In the genomic region with DNA sequence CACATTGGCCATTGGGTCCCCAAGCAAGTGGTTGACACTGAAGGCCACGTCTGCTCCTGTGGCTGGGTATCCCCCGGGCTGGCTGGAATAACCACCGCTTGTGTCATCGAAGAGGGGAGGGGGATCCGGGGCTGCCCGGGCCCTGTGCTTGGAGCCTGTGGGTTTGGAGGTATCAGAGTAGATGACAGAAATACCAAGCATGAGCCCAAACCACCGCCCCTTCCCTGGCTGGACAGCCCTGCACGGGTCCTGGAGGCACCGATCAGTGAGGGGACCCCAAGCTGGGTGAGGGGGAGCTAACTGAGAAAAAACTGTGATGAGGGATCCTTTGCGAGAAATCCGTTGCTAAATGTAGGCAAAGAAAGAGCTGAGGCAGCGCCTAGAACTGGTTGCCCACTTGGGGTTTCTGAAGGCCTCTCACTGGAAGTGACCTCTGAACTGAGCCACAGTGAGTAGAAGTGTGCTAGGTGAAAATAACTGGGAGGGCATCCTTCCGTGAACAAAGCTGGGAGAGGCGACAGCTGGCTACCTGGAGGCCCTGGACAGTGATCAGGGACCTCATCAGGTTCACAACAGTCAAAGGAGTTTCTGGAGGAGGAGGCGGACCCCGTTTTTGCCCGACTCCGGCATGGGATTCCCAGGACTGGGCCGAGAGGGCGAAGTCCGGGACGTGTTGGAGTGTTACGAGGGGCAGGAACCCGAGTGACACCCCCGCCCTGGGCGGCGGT, we compare ENCODE assay signal across 8 cellular contexts. TPM values are rescaled to one million over a fixed set of nuclear protein-coding genes. Genes with fewer than 3 reads are reported as not detected.
DNase-seq lines count a peak whose midpoint lies in the region; ATAC-seq, FAIRE-seq and TF ChIP-seq lines count a peak whose summit lies in the region.

No MANE protein-coding gene starts in this region.

- H3K27ac ChIP-seq in colonic mucosa (peak overlapping the region; percentile 92), muscle layer of colon (ENCODE audit: low read depth, low read length) (peak overlapping the region; percentile 90)

- no peak for TF ChIP-seq POLR2A in GM18505 (IDR thresholded peaks at IDR 0.05; ENCODE audit: borderline replicate concordance, extremely low read depth, insufficient read depth, insufficient read length)

- no peak for FAIRE-seq in urothelium cell line (lab: Jason Lieb, UNC)

- intact Hi-C loops in colonic mucosa (cut with DNase I), result no loop called here

- ATAC-seq in GM18505 (IDR thresholded peaks at IDR 0.05; ENCODE audit: unreplicated experiment) (no peak), GM18498 (IDR thresholded peaks at IDR 0.05; ENCODE audit: unreplicated experiment) (no peak)

- H3K36me3 ChIP-seq in MG63 (peaks cover 8% of the 10 kb centered on the region), colonic mucosa (no peaks in the 10 kb centered on the region), muscle layer of colon (ENCODE audit: insufficient read depth, low read length) (peaks cover 7% of the 10 kb centered on the region)

- peak overlapping the region; percentile 81 for H3K4me3 ChIP-seq in GM12875 (ENCODE audit: low read depth, low read length)
- H3K4me3 ChIP-seq in MG63, result peak overlapping the region; percentile 77
- peak overlapping the region; percentile 90 for H3K4me3 ChIP-seq in colonic mucosa
- peak overlapping the region; percentile 81 to 95 for H3K4me3 ChIP-seq in muscle layer of colon (ENCODE audit: low read depth in 1 of 2, low read length in 2 of 2)

- H3K9ac ChIP-seq in colonic mucosa (ENCODE audit: low read depth in 2 of 2, low read length in 2 of 2), result peak overlapping the region; percentile 94 to 95
- peak overlapping the region; percentile 89 for H3K9ac ChIP-seq in muscle layer of colon (ENCODE audit: low read length)

- H3K27me3 ChIP-seq in MG63 (peaks cover 17% of the 10 kb centered on the region), colonic mucosa (peaks cover 15% of the 10 kb centered on the region), muscle layer of colon (ENCODE audit: control insufficient read depth in 1 of 2, insufficient read depth in 2 of 2, low read length in 2 of 2) (peaks cover 17 to 24% of the 10 kb centered on the region in 2 donors)

- TF ChIP-seq CTCF in GM12875 (IDR thresholded peaks at IDR 0.05; ENCODE audit: borderline replicate concordance, insufficient read depth, low read depth, low read length) (no peak), colonic mucosa (IDR thresholded peaks at IDR 0.05) (no peak)

- H3K4me1 ChIP-seq in colonic mucosa (peaks cover 11% of the 10 kb centered on the region), muscle layer of colon (ENCODE audit: insufficient read depth, low read length) (peaks cover 19% of the 10 kb centered on the region)

- DNase-seq in MG63 (peak; percentile 34), colonic mucosa (peak; percentile 58), urothelium cell line (ENCODE audit: low spot score) (no peak), T1000 (lab: John Stamatoyannopoulos, UW) (no peak)

- H3K9me3 ChIP-seq in MG63 (no peaks in the 10 kb centered on the region), colonic mucosa (no peaks in the 10 kb centered on the region), muscle layer of colon (ENCODE audit: low read length) (no peaks in the 10 kb centered on the region)

RNA-seq across cellular contexts. Expression of gene YIF1A, which starts 0.6 kb away (rescaled TPM):
- total RNA-seq in MG63 (2014; rRNA removed; shearing (Covaris generic); ENCODE audit: low replicate concordance), result 217 and 220 TPM in 2 replicates
- 100 to 1,000 TPM in 1 of 2 donors, 10 to 100 TPM in 1; 87.4 to 159 TPM for total RNA-seq in colonic mucosa

RNA-seq across cellular contexts. Expression of gene TMEM151A, which starts 3.4 kb away (rescaled TPM):
- 0.56 TPM in 1 of 2 replicates, not detected in the other for total RNA-seq in MG63 (2014; rRNA removed; shearing (Covaris generic); ENCODE audit: low replicate concordance)
- total RNA-seq in colonic mucosa, result under 1 TPM; 0.37 to 0.47 TPM

RNA-seq across cellular contexts. Expression of gene CNIH2, which starts 10.3 kb away (rescaled TPM):
- total RNA-seq in MG63 (2014; rRNA removed; shearing (Covaris generic); ENCODE audit: low replicate concordance), result not detected in 2 replicates
- total RNA-seq in colonic mucosa, result under 1 TPM; 0.58 to 0.67 TPM

RNA-seq across cellular contexts. Expression of gene RAB1B, which starts 19.9 kb away (rescaled TPM):
- total RNA-seq in MG63 (2014; rRNA removed; shearing (Covaris generic); ENCODE audit: low replicate concordance), result 101 and 103 TPM in 2 replicates
- 100 to 1,000 TPM; 212 to 243 TPM for total RNA-seq in colonic mucosa

RNA-seq across cellular contexts. Expression of gene CD248, which starts 28.5 kb away (rescaled TPM):
- total RNA-seq in MG63 (2014; rRNA removed; shearing (Covaris generic); ENCODE audit: low replicate concordance), result not detected in 2 replicates
- total RNA-seq in colonic mucosa, result 1 to 10 TPM; 4.9 to 8.8 TPM

Comparison
In these comparisons a context has a peak if more than half of its experiments do, and no peak if none do; other contexts are left out.
1. DNase-seq: peak in MG63 (single experiment) and colonic mucosa (single experiment); none in urothelium cell line (single experiment) and T1000 (single experiment).
2. Peak in every context shown above with its lines, with median percentiles within 50 percentile points of each other: H3K4me3 ChIP-seq.